ENCODE assay signal across 2 cellular contexts in genomic region chrX:112636951-112637541, GRCh38.
TF ChIP-seq lines count a peak whose summit lies in the region.

No MANE protein-coding gene starts in this region.

TF ChIP-seq in IMR-90, 13 proteins besides CTCF, POLR2A, EP300 and RAD21 (continued from another document):
- TF ChIP-seq, protein P1, sequence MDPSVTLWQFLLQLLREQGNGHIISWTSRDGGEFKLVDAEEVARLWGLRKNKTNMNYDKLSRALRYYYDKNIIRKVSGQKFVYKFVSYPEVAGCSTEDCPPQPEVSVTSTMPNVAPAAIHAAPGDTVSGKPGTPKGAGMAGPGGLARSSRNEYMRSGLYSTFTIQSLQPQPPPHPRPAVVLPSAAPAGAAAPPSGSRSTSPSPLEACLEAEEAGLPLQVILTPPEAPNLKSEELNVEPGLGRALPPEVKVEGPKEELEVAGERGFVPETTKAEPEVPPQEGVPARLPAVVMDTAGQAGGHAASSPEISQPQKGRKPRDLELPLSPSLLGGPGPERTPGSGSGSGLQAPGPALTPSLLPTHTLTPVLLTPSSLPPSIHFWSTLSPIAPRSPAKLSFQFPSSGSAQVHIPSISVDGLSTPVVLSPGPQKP (IDR thresholded peaks at IDR 0.05; ENCODE audit: borderline replicate concordance, low read depth, low read length), result no peak
- peak; percentile 1; the same call in 1 of the 2 replicates for TF ChIP-seq MAFK (IDR thresholded peaks at IDR 0.05; ENCODE audit: low read depth, low read length)
- TF ChIP-seq RCOR1 (IDR thresholded peaks at IDR 0.05; ENCODE audit: insufficient replicate concordance, low read length), result peak; percentile 35
- 0 out of 2 replicates have a peak, but pooled peaks have one; percentile 24 for TF ChIP-seq BHLHE40 (IDR thresholded peaks at IDR 0.05; ENCODE audit: low read depth, low read length)
TF ChIP-seq in IMR-90: peak in this region for 4.

TF ChIP-seq in neural cell, 6 proteins besides CTCF, POLR2A, EP300 and RAD21:
- TF ChIP-seq, protein P2, sequence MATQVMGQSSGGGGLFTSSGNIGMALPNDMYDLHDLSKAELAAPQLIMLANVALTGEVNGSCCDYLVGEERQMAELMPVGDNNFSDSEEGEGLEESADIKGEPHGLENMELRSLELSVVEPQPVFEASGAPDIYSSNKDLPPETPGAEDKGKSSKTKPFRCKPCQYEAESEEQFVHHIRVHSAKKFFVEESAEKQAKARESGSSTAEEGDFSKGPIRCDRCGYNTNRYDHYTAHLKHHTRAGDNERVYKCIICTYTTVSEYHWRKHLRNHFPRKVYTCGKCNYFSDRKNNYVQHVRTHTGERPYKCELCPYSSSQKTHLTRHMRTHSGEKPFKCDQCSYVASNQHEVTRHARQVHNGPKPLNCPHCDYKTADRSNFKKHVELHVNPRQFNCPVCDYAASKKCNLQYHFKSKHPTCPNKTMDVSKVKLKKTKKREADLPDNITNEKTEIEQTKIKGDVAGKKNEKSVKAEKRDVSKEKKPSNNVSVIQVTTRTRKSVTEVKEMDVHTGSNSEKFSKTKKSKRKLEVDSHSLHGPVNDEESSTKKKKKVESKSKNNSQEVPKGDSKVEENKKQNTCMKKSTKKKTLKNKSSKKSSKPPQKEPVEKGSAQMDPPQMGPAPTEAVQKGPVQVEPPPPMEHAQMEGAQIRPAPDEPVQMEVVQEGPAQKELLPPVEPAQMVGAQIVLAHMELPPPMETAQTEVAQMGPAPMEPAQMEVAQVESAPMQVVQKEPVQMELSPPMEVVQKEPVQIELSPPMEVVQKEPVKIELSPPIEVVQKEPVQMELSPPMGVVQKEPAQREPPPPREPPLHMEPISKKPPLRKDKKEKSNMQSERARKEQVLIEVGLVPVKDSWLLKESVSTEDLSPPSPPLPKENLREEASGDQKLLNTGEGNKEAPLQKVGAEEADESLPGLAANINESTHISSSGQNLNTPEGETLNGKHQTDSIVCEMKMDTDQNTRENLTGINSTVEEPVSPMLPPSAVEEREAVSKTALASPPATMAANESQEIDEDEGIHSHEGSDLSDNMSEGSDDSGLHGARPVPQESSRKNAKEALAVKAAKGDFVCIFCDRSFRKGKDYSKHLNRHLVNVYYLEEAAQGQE (IDR thresholded peaks at IDR 0.05; ENCODE audit: borderline replicate concordance), result no peak
- peak; percentile 49 for TF ChIP-seq POLR2AphosphoS5 (IDR thresholded peaks at IDR 0.05)
